In the genomic region with DNA sequence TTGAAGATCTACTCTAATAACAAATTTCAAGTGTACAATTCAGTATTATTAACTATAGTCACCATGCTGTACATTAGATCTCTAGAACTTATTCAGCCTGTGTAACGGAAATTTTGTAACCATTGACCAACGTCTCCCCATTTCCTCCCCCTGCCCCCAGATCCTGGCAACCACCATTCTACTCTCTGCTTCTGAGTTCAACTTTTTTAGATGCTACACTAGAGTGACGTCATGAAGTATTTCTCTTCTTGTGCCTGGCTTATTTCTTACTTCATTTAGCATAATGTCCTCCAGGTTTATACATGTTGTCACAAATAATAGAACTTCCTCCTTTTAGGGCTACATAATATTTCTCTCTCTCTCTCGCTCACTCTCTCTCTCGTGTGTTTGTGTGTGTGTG, we compare ENCODE assay signal across 12 cellular contexts.
"Had no signal": no experiment of that assay in that cellular context is flagged by ENCODE, and none has a peak within 500 bp of the region (broad histone marks: within the 10 kb centered on the region; RNA-seq: fewer than 3 reads in every experiment).

No MANE protein-coding gene starts in this region.

- ATAC-seq: activated T-helper 17 cell treated with anti-CD3 and anti-CD28 coated beads, Interleukin-2, amount 50 U/mL, for 72 hours had no signal

- DNase-seq: activated CD4-positive, alpha-beta memory T cell treated with anti-CD3 and anti-CD28 coated beads, Interleukin-2, amount 10 ng/mL, durations not matched to agents 7 days and 5 days; activated CD4-positive, alpha-beta T cell treated with anti-CD3 and anti-CD28 coated beads for 48 hours; activated CD4-positive, CD25-positive, alpha-beta regulatory T cell; activated naive CD4-positive, alpha-beta T cell; activated naive CD8-positive, alpha-beta T cell treated with anti-CD3 and anti-CD28 coated beads for 36 hours; activated T-cell treated with anti-CD3 and anti-CD28 coated beads, Interleukin-2, amount 50 U/mL, for 1 hour; amniotic stem cell; effector CD8-positive, alpha-beta T cell; stimulated activated CD4-positive, alpha-beta T cell treated with anti-CD3 and anti-CD28 coated beads, Interleukin-2, amount 100 ng/mL, for 24 hours; stimulated activated naive CD4-positive, alpha-beta T cell treated with Interleukin-2 at 50 U/mL for 16 hours; thyroid gland had no signal
